ENCODE assay signal across 10 cellular contexts in genomic region chr9:95715911-95716435, GRCh38.
"Had no signal": no experiment of that assay in that cellular context is flagged by ENCODE, and none has a peak within 500 bp of the region (broad histone marks: within the 10 kb centered on the region; RNA-seq: fewer than 3 reads in every experiment).

No MANE protein-coding gene starts in this region.

- H3K9me3 ChIP-seq: ascending aorta had no signal

- H3K36me3 ChIP-seq: ascending aorta, stomach had no signal

- DNase-seq: activated CD4-positive, alpha-beta memory T cell treated with anti-CD3 and anti-CD28 coated beads, Interleukin-2, amount 10 ng/mL, durations not matched to agents 7 days and 5 days; activated CD4-positive, alpha-beta T cell treated with anti-CD3 and anti-CD28 coated beads for 4 hours; activated naive CD4-positive, alpha-beta T cell treated with anti-CD3 and anti-CD28 coated beads, Interleukin-2, amount 10 ng/mL, durations not matched to agents 7 days and 5 days; activated T-cell treated with anti-CD3 and anti-CD28 coated beads, Interleukin-2, amount 50 U/mL, for 24 hours; dorsolateral prefrontal cortex; erythroblast; mammary epithelial cell; stimulated activated CD4-positive, alpha-beta T cell treated with anti-CD3 and anti-CD28 coated beads, Interleukin-1b, Interleukin-23, amount 100 ng/mL, for 48 hours; stomach had no signal

- H3K4me3 ChIP-seq: ascending aorta, dorsolateral prefrontal cortex, stomach had no signal

- H3K27me3 ChIP-seq: ascending aorta, dorsolateral prefrontal cortex, stomach had no signal
